ENCODE assay signal across 1 cellular context in the genomic region with DNA sequence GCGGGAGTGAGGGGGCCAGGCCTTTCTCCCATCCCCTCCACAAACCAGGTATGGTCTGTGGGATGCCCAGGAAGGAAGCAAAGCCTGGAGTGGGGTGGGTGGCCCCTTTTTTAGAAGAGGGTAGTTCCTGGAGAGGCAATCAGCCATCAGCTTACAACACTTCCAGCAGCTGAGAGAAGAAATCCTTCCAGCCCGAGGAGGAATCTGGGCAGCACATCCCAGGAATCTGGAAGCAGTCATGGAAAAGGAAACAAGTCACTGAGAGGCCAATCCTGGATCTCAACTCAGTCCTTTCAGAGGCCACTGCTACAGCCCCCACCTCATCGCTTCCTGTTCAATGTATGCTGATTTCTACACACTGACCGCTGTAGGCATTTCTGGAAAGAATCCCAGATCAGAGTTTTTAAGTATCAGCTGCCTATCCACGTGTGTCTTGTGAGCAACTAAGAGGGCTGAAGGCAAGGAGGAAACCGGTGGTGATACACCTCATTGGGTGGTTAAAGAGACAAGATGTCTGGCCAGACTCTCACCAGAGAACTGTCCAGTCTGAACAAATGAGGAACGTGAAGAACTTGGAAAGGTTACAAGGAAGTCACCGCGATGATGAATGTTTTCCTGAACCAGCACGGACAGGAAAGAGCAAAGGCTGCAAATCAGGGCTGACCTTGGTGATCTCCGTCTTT.
TF ChIP-seq lines count a peak whose summit lies in the region.

No MANE protein-coding gene starts in this region.

TF ChIP-seq in HepG2, 621 proteins besides CTCF, POLR2A, EP300 and RAD21 (continued from another document and continues in another):
- TF ChIP-seq ARNT2 (CRISPR knock-in tag; IDR thresholded peaks at IDR 0.05; ENCODE audit: low read depth), result 0 out of 2 replicates have a peak, but pooled peaks have one; percentile 35
- TF ChIP-seq FOXM1 (CRISPR knock-in tag; IDR thresholded peaks at IDR 0.05), result no peak
- TF ChIP-seq RARA (CRISPR knock-in tag; IDR thresholded peaks at IDR 0.05), result peak; percentile 39; the same call in 1 of the 2 replicates
- TF ChIP-seq ZNF761 (CRISPR knock-in tag; conservative IDR thresholded peaks at IDR 0.05), result no peak
- TF ChIP-seq HNRNPLL (IDR thresholded peaks at IDR 0.05; ENCODE audit: low read depth, low read length, poor library complexity, severe bottlenecking), result no peak
- TF ChIP-seq, protein P1, sequence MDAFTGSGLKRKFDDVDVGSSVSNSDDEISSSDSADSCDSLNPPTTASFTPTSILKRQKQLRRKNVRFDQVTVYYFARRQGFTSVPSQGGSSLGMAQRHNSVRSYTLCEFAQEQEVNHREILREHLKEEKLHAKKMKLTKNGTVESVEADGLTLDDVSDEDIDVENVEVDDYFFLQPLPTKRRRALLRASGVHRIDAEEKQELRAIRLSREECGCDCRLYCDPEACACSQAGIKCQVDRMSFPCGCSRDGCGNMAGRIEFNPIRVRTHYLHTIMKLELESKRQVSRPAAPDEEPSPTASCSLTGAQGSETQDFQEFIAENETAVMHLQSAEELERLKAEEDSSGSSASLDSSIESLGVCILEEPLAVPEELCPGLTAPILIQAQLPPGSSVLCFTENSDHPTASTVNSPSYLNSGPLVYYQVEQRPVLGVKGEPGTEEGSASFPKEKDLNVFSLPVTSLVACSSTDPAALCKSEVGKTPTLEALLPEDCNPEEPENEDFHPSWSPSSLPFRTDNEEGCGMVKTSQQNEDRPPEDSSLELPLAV (CRISPR knock-in tag; conservative IDR thresholded peaks at IDR 0.05; ENCODE audit: low read depth), result no peak
- TF ChIP-seq, protein P2, sequence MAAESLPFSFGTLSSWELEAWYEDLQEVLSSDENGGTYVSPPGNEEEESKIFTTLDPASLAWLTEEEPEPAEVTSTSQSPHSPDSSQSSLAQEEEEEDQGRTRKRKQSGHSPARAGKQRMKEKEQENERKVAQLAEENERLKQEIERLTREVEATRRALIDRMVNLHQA (CRISPR knock-in tag; IDR thresholded peaks at IDR 0.05), result no peak
- peak; percentile 25; the same call in 1 of the 2 replicates for TF ChIP-seq HMG20A (CRISPR knock-in tag; IDR thresholded peaks at IDR 0.05; ENCODE audit: borderline replicate concordance)
- TF ChIP-seq, protein P3, sequence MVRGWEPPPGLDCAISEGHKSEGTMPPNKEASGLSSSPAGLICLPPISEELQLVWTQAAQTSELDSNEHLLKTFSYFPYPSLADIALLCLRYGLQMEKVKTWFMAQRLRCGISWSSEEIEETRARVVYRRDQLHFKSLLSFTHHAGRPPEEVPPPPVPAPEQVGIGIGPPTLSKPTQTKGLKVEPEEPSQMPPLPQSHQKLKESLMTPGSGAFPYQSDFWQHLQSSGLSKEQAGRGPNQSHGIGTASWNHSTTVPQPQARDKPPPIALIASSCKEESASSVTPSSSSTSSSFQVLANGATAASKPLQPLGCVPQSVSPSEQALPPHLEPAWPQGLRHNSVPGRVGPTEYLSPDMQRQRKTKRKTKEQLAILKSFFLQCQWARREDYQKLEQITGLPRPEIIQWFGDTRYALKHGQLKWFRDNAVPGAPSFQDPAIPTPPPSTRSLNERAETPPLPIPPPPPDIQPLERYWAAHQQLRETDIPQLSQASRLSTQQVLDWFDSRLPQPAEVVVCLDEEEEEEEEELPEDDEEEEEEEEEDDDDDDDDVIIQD (CRISPR knock-in tag; IDR thresholded peaks at IDR 0.05; ENCODE audit: low read depth), result peak; percentile 47; the same call in 1 of the 2 replicates
- no peak for TF ChIP-seq HDAC6 (IDR thresholded peaks at IDR 0.05; ENCODE audit: low read depth, low read length)
- TF ChIP-seq, protein P4, sequence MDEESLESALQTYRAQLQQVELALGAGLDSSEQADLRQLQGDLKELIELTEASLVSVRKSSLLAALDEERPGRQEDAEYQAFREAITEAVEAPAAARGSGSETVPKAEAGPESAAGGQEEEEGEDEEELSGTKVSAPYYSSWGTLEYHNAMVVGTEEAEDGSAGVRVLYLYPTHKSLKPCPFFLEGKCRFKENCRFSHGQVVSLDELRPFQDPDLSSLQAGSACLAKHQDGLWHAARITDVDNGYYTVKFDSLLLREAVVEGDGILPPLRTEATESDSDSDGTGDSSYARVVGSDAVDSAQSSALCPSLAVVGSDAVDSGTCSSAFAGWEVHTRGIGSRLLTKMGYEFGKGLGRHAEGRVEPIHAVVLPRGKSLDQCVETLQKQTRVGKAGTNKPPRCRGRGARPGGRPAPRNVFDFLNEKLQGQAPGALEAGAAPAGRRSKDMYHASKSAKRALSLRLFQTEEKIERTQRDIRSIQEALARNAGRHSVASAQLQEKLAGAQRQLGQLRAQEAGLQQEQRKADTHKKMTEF (CRISPR knock-in tag; IDR thresholded peaks at IDR 0.05), result no peak; the same call in 1 of the 2 replicates
- TF ChIP-seq SOX5 (CRISPR knock-in tag; IDR thresholded peaks at IDR 0.05; ENCODE audit: borderline replicate concordance), result peak; percentile 43; the same call in 1 of the 2 replicates
- TF ChIP-seq, protein P5, sequence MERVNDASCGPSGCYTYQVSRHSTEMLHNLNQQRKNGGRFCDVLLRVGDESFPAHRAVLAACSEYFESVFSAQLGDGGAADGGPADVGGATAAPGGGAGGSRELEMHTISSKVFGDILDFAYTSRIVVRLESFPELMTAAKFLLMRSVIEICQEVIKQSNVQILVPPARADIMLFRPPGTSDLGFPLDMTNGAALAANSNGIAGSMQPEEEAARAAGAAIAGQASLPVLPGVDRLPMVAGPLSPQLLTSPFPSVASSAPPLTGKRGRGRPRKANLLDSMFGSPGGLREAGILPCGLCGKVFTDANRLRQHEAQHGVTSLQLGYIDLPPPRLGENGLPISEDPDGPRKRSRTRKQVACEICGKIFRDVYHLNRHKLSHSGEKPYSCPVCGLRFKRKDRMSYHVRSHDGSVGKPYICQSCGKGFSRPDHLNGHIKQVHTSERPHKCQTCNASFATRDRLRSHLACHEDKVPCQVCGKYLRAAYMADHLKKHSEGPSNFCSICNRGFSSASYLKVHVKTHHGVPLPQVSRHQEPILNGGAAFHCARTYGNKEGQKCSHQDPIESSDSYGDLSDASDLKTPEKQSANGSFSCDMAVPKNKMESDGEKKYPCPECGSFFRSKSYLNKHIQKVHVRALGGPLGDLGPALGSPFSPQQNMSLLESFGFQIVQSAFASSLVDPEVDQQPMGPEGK (CRISPR knock-in tag; IDR thresholded peaks at IDR 0.05), result peak; percentile 58
- TF ChIP-seq, protein P6, sequence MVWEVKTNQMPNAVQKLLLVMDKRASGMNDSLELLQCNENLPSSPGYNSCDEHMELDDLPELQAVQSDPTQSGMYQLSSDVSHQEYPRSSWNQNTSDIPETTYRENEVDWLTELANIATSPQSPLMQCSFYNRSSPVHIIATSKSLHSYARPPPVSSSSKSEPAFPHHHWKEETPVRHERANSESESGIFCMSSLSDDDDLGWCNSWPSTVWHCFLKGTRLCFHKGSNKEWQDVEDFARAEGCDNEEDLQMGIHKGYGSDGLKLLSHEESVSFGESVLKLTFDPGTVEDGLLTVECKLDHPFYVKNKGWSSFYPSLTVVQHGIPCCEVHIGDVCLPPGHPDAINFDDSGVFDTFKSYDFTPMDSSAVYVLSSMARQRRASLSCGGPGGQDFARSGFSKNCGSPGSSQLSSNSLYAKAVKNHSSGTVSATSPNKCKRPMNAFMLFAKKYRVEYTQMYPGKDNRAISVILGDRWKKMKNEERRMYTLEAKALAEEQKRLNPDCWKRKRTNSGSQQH (CRISPR knock-in tag; IDR thresholded peaks at IDR 0.05; ENCODE audit: low read depth), result no peak
- TF ChIP-seq ZNF883 (CRISPR knock-in tag; IDR thresholded peaks at IDR 0.05; ENCODE audit: not compliant biosample characterization), result no peak
- no peak for TF ChIP-seq FOXK1 (CRISPR knock-in tag; IDR thresholded peaks at IDR 0.05; ENCODE audit: borderline replicate concordance, low read depth)
- no peak for TF ChIP-seq GLI4 (CRISPR knock-in tag; IDR thresholded peaks at IDR 0.05; ENCODE audit: borderline replicate concordance)
- TF ChIP-seq MAFK (conservative IDR thresholded peaks at IDR 0.05 in 1 of 2, IDR thresholded peaks at IDR 0.05 in 1 of 2; ENCODE audit: low read length in 2 of 2), result peak in 1 of 2 experiments; percentile 44; a peak in 1 of 4 replicates
- TF ChIP-seq RFX5 (IDR thresholded peaks at IDR 0.05; ENCODE audit: low read depth, low read length), result no peak
- TF ChIP-seq EZH2 (conservative IDR thresholded peaks at IDR 0.05; ENCODE audit: low read depth, low read length), result no peak
- no peak for TF ChIP-seq ATRX (CRISPR knock-in tag; IDR thresholded peaks at IDR 0.05; ENCODE audit: borderline replicate concordance)
- TF ChIP-seq, protein P7, sequence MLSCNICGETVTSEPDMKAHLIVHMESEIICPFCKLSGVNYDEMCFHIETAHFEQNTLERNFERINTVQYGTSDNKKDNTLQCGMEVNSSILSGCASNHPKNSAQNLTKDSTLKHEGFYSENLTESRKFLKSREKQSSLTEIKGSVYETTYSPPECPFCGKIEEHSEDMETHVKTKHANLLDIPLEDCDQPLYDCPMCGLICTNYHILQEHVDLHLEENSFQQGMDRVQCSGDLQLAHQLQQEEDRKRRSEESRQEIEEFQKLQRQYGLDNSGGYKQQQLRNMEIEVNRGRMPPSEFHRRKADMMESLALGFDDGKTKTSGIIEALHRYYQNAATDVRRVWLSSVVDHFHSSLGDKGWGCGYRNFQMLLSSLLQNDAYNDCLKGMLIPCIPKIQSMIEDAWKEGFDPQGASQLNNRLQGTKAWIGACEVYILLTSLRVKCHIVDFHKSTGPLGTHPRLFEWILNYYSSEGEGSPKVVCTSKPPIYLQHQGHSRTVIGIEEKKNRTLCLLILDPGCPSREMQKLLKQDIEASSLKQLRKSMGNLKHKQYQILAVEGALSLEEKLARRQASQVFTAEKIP (CRISPR knock-in tag; IDR thresholded peaks at IDR 0.05; ENCODE audit: borderline replicate concordance), result no peak
- no peak for TF ChIP-seq HNF4G (IDR thresholded peaks at IDR 0.05; ENCODE audit: borderline replicate concordance, low read depth, low read length)
- no peak for TF ChIP-seq HNF4G (CRISPR knock-in tag; IDR thresholded peaks at IDR 0.05; ENCODE audit: borderline replicate concordance, low read depth)
- no peak for TF ChIP-seq ZNF256 (CRISPR knock-in tag; conservative IDR thresholded peaks at IDR 0.05)
- no peak for TF ChIP-seq IRX3 (CRISPR knock-in tag; IDR thresholded peaks at IDR 0.05; ENCODE audit: borderline replicate concordance, low read depth)
- no peak for TF ChIP-seq GATA4 (IDR thresholded peaks at IDR 0.05; ENCODE audit: borderline replicate concordance, low read depth)
- no peak for TF ChIP-seq ZNF563 (CRISPR knock-in tag; IDR thresholded peaks at IDR 0.05)
- TF ChIP-seq NR2F2 (IDR thresholded peaks at IDR 0.05; ENCODE audit: borderline replicate concordance, low read depth), result no peak
- TF ChIP-seq GTF3A (CRISPR knock-in tag; conservative IDR thresholded peaks at IDR 0.05), result no peak
- TF ChIP-seq ZBTB3 (CRISPR knock-in tag; IDR thresholded peaks at IDR 0.05; ENCODE audit: borderline replicate concordance, low read depth), result no peak
- TF ChIP-seq ZFP36L2 (CRISPR knock-in tag; IDR thresholded peaks at IDR 0.05), result no peak
- no peak for TF ChIP-seq ZNF781 (CRISPR knock-in tag; IDR thresholded peaks at IDR 0.05; ENCODE audit: borderline replicate concordance, not compliant biosample characterization)
- no peak for TF ChIP-seq ZNF224 (CRISPR knock-in tag; IDR thresholded peaks at IDR 0.05)
- no peak for TF ChIP-seq HDAC2 (CRISPR knock-in tag; IDR thresholded peaks at IDR 0.05)
- no peak for TF ChIP-seq MZF1 (CRISPR knock-in tag; IDR thresholded peaks at IDR 0.05; ENCODE audit: borderline replicate concordance)
- TF ChIP-seq ZNF530 (CRISPR knock-in tag; IDR thresholded peaks at IDR 0.05; ENCODE audit: low read depth), result no peak
- TF ChIP-seq, protein P8, sequence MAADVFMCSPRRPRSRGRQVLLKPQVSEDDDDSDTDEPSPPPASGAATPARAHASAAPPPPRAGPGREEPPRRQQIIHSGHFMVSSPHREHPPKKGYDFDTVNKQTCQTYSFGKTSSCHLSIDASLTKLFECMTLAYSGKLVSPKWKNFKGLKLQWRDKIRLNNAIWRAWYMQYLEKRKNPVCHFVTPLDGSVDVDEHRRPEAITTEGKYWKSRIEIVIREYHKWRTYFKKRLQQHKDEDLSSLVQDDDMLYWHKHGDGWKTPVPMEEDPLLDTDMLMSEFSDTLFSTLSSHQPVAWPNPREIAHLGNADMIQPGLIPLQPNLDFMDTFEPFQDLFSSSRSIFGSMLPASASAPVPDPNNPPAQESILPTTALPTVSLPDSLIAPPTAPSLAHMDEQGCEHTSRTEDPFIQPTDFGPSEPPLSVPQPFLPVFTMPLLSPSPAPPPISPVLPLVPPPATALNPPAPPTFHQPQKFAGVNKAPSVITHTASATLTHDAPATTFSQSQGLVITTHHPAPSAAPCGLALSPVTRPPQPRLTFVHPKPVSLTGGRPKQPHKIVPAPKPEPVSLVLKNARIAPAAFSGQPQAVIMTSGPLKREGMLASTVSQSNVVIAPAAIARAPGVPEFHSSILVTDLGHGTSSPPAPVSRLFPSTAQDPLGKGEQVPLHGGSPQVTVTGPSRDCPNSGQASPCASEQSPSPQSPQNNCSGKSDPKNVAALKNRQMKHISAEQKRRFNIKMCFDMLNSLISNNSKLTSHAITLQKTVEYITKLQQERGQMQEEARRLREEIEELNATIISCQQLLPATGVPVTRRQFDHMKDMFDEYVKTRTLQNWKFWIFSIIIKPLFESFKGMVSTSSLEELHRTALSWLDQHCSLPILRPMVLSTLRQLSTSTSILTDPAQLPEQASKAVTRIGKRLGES (CRISPR knock-in tag; IDR thresholded peaks at IDR 0.05; ENCODE audit: borderline replicate concordance), result no peak
- no peak for TF ChIP-seq JUNB (CRISPR knock-in tag; IDR thresholded peaks at IDR 0.05; ENCODE audit: borderline replicate concordance)
- TF ChIP-seq, protein P9, sequence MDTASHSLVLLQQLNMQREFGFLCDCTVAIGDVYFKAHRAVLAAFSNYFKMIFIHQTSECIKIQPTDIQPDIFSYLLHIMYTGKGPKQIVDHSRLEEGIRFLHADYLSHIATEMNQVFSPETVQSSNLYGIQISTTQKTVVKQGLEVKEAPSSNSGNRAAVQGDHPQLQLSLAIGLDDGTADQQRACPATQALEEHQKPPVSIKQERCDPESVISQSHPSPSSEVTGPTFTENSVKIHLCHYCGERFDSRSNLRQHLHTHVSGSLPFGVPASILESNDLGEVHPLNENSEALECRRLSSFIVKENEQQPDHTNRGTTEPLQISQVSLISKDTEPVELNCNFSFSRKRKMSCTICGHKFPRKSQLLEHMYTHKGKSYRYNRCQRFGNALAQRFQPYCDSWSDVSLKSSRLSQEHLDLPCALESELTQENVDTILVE (CRISPR knock-in tag; IDR thresholded peaks at IDR 0.05), result no peak
- TF ChIP-seq, protein P10, sequence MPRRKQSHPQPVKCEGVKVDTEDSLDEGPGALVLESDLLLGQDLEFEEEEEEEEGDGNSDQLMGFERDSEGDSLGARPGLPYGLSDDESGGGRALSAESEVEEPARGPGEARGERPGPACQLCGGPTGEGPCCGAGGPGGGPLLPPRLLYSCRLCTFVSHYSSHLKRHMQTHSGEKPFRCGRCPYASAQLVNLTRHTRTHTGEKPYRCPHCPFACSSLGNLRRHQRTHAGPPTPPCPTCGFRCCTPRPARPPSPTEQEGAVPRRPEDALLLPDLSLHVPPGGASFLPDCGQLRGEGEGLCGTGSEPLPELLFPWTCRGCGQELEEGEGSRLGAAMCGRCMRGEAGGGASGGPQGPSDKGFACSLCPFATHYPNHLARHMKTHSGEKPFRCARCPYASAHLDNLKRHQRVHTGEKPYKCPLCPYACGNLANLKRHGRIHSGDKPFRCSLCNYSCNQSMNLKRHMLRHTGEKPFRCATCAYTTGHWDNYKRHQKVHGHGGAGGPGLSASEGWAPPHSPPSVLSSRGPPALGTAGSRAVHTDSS (CRISPR knock-in tag; conservative IDR thresholded peaks at IDR 0.05), result no peak
- no peak for TF ChIP-seq HIVEP1 (CRISPR knock-in tag; IDR thresholded peaks at IDR 0.05)
- TF ChIP-seq NR2C2 (CRISPR knock-in tag; IDR thresholded peaks at IDR 0.05; ENCODE audit: borderline replicate concordance), result no peak
- TF ChIP-seq ZNF446 (CRISPR knock-in tag; IDR thresholded peaks at IDR 0.05), result no peak
- TF ChIP-seq CREB1 (IDR thresholded peaks at IDR 0.05), result no peak
- TF ChIP-seq CREB1 (CRISPR knock-in tag; IDR thresholded peaks at IDR 0.05), result no peak
- no peak for TF ChIP-seq PTBP1 (IDR thresholded peaks at IDR 0.05; ENCODE audit: low read depth, low read length, poor library complexity, severe bottlenecking)
